In genomic region chr9:133351908-133352634, GRCh38 we compare ENCODE assay signal across 8 cellular contexts. TPM values are rescaled to one million over a fixed set of nuclear protein-coding genes. Genes with fewer than 3 reads are reported as not detected.
A peak's percentile ranks its signal among the peaks of the same experiment; 100 is the strongest.
DNase-seq lines count a peak whose midpoint lies in the region; ATAC-seq and TF ChIP-seq lines count a peak whose summit lies in the region.

No MANE protein-coding gene starts in this region.

- no peak overlapping the region for H4K5ac ChIP-seq in H9 (ENCODE audit: insufficient read length, low read depth, low read length)

- no peak overlapping the region for H2AFZ ChIP-seq in H9 (ENCODE audit: low read length)

- no peak overlapping the region for H3K14ac ChIP-seq in H9 (ENCODE audit: insufficient read depth, low read length)

- H3K79me1 ChIP-seq in H9 (ENCODE audit: insufficient read depth, low read depth, low read length, poor library complexity, severe bottlenecking), result no peaks in the 10 kb centered on the region

- H3K27ac ChIP-seq in H9 (ENCODE audit: insufficient read length, low read depth, low read length) (no peak overlapping the region), neutrophil (peak overlapping the region; percentile 27)

- H3K36me3 Mint-ChIP-seq in H9 (ENCODE audit: insufficient read depth in 1 of 3, low read depth in 3 of 3), result peaks cover 41 to 55% (median 50%) of the 10 kb centered on the region in 3 experiments

- no peak overlapping the region for H2BK120ac ChIP-seq in H9 (ENCODE audit: low read depth, low read length, poor library complexity, severe bottlenecking)

- H3K4me1 ChIP-seq in H9 (ENCODE audit: insufficient read depth, low read length) (no peaks in the 10 kb centered on the region; the same call in 1 of the 2 replicates), neutrophil (ENCODE audit: control insufficient read depth in 1 of 2, insufficient read depth in 1 of 2, low read depth in 1 of 2, low read length in 1 of 2) (peaks cover 42% of the 10 kb centered on the region in 2 experiments)

- no peak overlapping the region for H4K91ac ChIP-seq in H9 (ENCODE audit: insufficient read length, low read depth, low read length)

- peaks cover 51% of the 10 kb centered on the region for H3K36me3 ChIP-seq in neutrophil

- no peak overlapping the region for H2BK5ac ChIP-seq in H9 (ENCODE audit: insufficient read length, low read length)

- H3K79me2 ChIP-seq in H9 (ENCODE audit: insufficient read depth, low read length), result peaks cover 7% of the 10 kb centered on the region; the same call in 1 of the 2 replicates

- H2BK12ac ChIP-seq in H9 (ENCODE audit: insufficient read length, low read depth, low read length), result no peak overlapping the region

- no peak overlapping the region for H2BK15ac ChIP-seq in H9 (ENCODE audit: low read depth, low read length)

- H3K23ac ChIP-seq in H9 (ENCODE audit: insufficient read length, low read depth, low read length), result no peak overlapping the region

- H2BK20ac ChIP-seq in H9 (ENCODE audit: low read depth, low read length, poor library complexity, severe bottlenecking), result no peak overlapping the region

- H3K27me3 Mint-ChIP-seq in H9 (ENCODE audit: low read depth), result no peaks in the 10 kb centered on the region

- H4K20me1 ChIP-seq in H9 (ENCODE audit: control insufficient read depth, insufficient read depth, insufficient read length), result no peaks in the 10 kb centered on the region

- H3T11ph ChIP-seq in H9 (ENCODE audit: low read length), result no peak overlapping the region

- H3K4ac ChIP-seq in H9 (ENCODE audit: low read depth, low read length), result no peak overlapping the region

- H3K9ac ChIP-seq in H9 (ENCODE audit: extremely low read depth, insufficient read length, low read length), result no peak overlapping the region

- H3K4me3 ChIP-seq in neutrophil (ENCODE audit: low read depth in 1 of 2, low read length in 1 of 2), result no peak overlapping the region

- H2AK5ac ChIP-seq in H9 (ENCODE audit: insufficient read length, low read length), result no peak overlapping the region

- WGBS in H9 (ENCODE audit: extremely low coverage, insufficient read length, low lambda C conversion rate), result no CpG with 5 or more reads among the region's 14 CpGs

- H4K8ac ChIP-seq in H9 (replicated peaks; ENCODE audit: insufficient read length, low read depth, low read length), result no peak overlapping the region

- TF ChIP-seq CTCF in H9 (conservative IDR thresholded peaks at IDR 0.05) (peak; percentile 74), neutrophil (IDR thresholded peaks at IDR 0.05) (peak; percentile 54)

- peaks cover 10% of the 10 kb centered on the region for H3K23me2 ChIP-seq in H9 (ENCODE audit: insufficient read length, low read depth, low read length, poor library complexity, severe bottlenecking)

- no peaks in the 10 kb centered on the region for H3K27me3 ChIP-seq in H9 (ENCODE audit: insufficient read depth, low read length)
- no peaks in the 10 kb centered on the region for H3K27me3 ChIP-seq in neutrophil

- ATAC-seq in GM18498 (IDR thresholded peaks at IDR 0.05; ENCODE audit: unreplicated experiment) (no peak), HG03135 (IDR thresholded peaks at IDR 0.05; ENCODE audit: unreplicated experiment) (no peak)

- DNase-seq in COLO829 (ENCODE audit: low spot score), result peak; percentile 76
- DNase-seq in H9, result peak; percentile 93
- peak; percentile 91 for DNase-seq in SK-MEL-5 (ENCODE audit: low read depth, low spot score)
- DNase-seq in dedifferentiated amniotic fluid mesenchymal stem cell (ENCODE audit: extremely low spot score), result peak; percentile 23
- no peak for DNase-seq in mesenteric fat pad (ENCODE audit: low spot score)

- peaks cover 16 to 27% of the 10 kb centered on the region in 2 experiments for H3K4me1 Mint-ChIP-seq in H9

- in situ Hi-C loops in SK-MEL-5 (cut with HindIII; ENCODE audit: low pct_unique_long_range_greater_than_20kb, low sequenced_read_pairs), result no loop called here

- no peak overlapping the region for H3K4me3 Mint-ChIP-seq in H9

- H3K9me3 Mint-ChIP-seq in H9, result peaks cover 0 to 3% of the 10 kb centered on the region in 2 experiments; a peak in 1 of 5 replicates

- peak overlapping the region in 2 of 3 experiments; percentile 61 to 80; a peak in 2 of 7 replicates for H3K27ac Mint-ChIP-seq in H9

- no peak overlapping the region for H3K18ac ChIP-seq in H9 (ENCODE audit: insufficient read length, low read depth, low read length)

- H3K9me3 ChIP-seq in H9 (ENCODE audit: control insufficient read depth, low read depth, low read length) (no peaks in the 10 kb centered on the region), neutrophil (no peaks in the 10 kb centered on the region)

- no peak overlapping the region for H3K4me2 ChIP-seq in H9 (ENCODE audit: insufficient read depth, insufficient read length, low read length)

- no peak overlapping the region for H3K56ac ChIP-seq in H9 (ENCODE audit: insufficient read length, low read depth, low read length)

RNA-seq across cellular contexts. Expression of gene RPL7A, which starts 4.1 kb away (rescaled TPM):
- total RNA-seq in H9 (2021) (2,874 and 2,895 TPM in 2 replicates), mesenteric fat pad (1,535 TPM)
- total RNA-seq in SK-MEL-5 (2014; rRNA removed; shearing (Covaris generic)), result 2,381 and 2,529 TPM in 2 replicates
- 2,546 and 3,044 TPM in 2 replicates for polyA plus RNA-seq in SK-MEL-5 (2015; cell fraction: cytosol; rRNA removed)
- polyA plus RNA-seq in SK-MEL-5 (2015; cell fraction: nucleus; rRNA removed), result 976 and 1,209 TPM in 2 replicates

RNA-seq across cellular contexts. Expression of gene MED22, which starts 4.1 kb away (rescaled TPM):
- 60.1 and 63.7 TPM in 2 replicates for total RNA-seq in H9 (2021)
- 19.3 and 20.5 TPM in 2 replicates for total RNA-seq in SK-MEL-5 (2014; rRNA removed; shearing (Covaris generic))
- 31.0 and 33.3 TPM in 2 replicates for polyA plus RNA-seq in SK-MEL-5 (2015; cell fraction: cytosol; rRNA removed)
- 56.3 and 63.1 TPM in 2 replicates for polyA plus RNA-seq in SK-MEL-5 (2015; cell fraction: nucleus; rRNA removed)
- 25.6 TPM for total RNA-seq in mesenteric fat pad

RNA-seq across cellular contexts. Expression of gene SURF1, which starts 4.2 kb away (rescaled TPM):
- total RNA-seq in H9 (2021) (43.3 and 46.8 TPM in 2 replicates), mesenteric fat pad (30.8 TPM)
- total RNA-seq in SK-MEL-5 (2014; rRNA removed; shearing (Covaris generic)), result 50.3 and 64.2 TPM in 2 replicates
- polyA plus RNA-seq in SK-MEL-5 (2015; cell fraction: cytosol; rRNA removed), result 47.6 and 69.0 TPM in 2 replicates
- polyA plus RNA-seq in SK-MEL-5 (2015; cell fraction: nucleus; rRNA removed), result 21.6 and 37.5 TPM in 2 replicates

RNA-seq across cellular contexts. Expression of gene SURF2, which starts 4.3 kb away (rescaled TPM):
- total RNA-seq in H9 (2021) (44.4 and 46.1 TPM in 2 replicates), mesenteric fat pad (13.5 TPM)
- 35.8 and 39.3 TPM in 2 replicates for total RNA-seq in SK-MEL-5 (2014; rRNA removed; shearing (Covaris generic))
- polyA plus RNA-seq in SK-MEL-5 (2015; cell fraction: cytosol; rRNA removed), result 34.6 and 68.0 TPM in 2 replicates
- 8.2 and 11.0 TPM in 2 replicates for polyA plus RNA-seq in SK-MEL-5 (2015; cell fraction: nucleus; rRNA removed)

RNA-seq across cellular contexts. Expression of gene SURF6, which starts 16.1 kb away (rescaled TPM):
- total RNA-seq in H9 (2021) (55.1 and 56.3 TPM in 2 replicates), mesenteric fat pad (15.8 TPM)
- 28.7 and 32.3 TPM in 2 replicates for total RNA-seq in SK-MEL-5 (2014; rRNA removed; shearing (Covaris generic))
- polyA plus RNA-seq in SK-MEL-5 (2015; cell fraction: cytosol; rRNA removed), result 43.7 and 45.6 TPM in 2 replicates
- polyA plus RNA-seq in SK-MEL-5 (2015; cell fraction: nucleus; rRNA removed), result 29.1 and 34.1 TPM in 2 replicates
